In genomic region chr3:16670191-16670590, GRCh38 we compare ENCODE assay signal across 27 cellular contexts.
"Had no signal": no experiment of that assay in that cellular context is flagged by ENCODE, and none has a peak within 500 bp of the region (broad histone marks: within the 10 kb centered on the region; RNA-seq: fewer than 3 reads in every experiment).

No MANE protein-coding gene starts in this region.

- H3K4me3 ChIP-seq: adrenal gland, breast epithelium, SK-N-MC had no signal

- DNase-seq: activated CD4-positive, CD25-positive, alpha-beta regulatory T cell; activated CD8-positive, alpha-beta memory T cell treated with anti-CD3 and anti-CD28 coated beads, Interleukin-2, amount 50 U/mL, for 4 hours; activated CD8-positive, alpha-beta T cell treated with anti-CD3 and anti-CD28 coated beads for 36 hours; activated gamma-delta T cell treated with Interleukin-2 at 50 U/mL for 16 hours; activated naive CD4-positive, alpha-beta T cell treated with anti-CD3 and anti-CD28 coated beads, Interleukin-2, amount 10 ng/mL, durations not matched to agents 7 days and 5 days; activated naive CD8-positive, alpha-beta T cell treated with anti-CD3 and anti-CD28 coated beads, Interleukin-2, amount 10 ng/mL, durations not matched to agents 7 days and 5 days; activated T-cell treated with anti-CD3 and anti-CD28 coated beads, Interleukin-2, amount 50 U/mL, for 72 hours; adrenal gland; aorta; central memory CD4-positive, alpha-beta T cell; NCI-H1092; NCI-H1417; NCI-H1930; NCI-H345; NCI-H510A; NCI-H526 treated with DMSO at 0.1 percent for 48 hours; NCI-H82; OCI-M1; RPMI8226; T-cell; T-helper 2 cell; T1000 had no signal

- H3K4me3 Mint-ChIP-seq: activated CD8-positive, alpha-beta T cell treated with anti-CD3 and anti-CD28 coated beads for 36 hours; activated naive CD4-positive, alpha-beta T cell treated with anti-CD3 and anti-CD28 coated beads, Interleukin-2, amount 10 ng/mL, durations not matched to agents 7 days and 5 days; activated naive CD8-positive, alpha-beta T cell treated with anti-CD3 and anti-CD28 coated beads, Interleukin-2, amount 10 ng/mL, durations not matched to agents 7 days and 5 days; activated T-cell treated with anti-CD3 and anti-CD28 coated beads, Interleukin-2, amount 50 U/mL, for 72 hours; T-cell had no signal

- H3K4me1 ChIP-seq: adrenal gland, breast epithelium had no signal

- H3K27me3 Mint-ChIP-seq: activated naive CD8-positive, alpha-beta T cell treated with anti-CD3 and anti-CD28 coated beads, Interleukin-2, amount 10 ng/mL, durations not matched to agents 7 days and 5 days had no signal

- H3K36me3 Mint-ChIP-seq: activated naive CD4-positive, alpha-beta T cell treated with anti-CD3 and anti-CD28 coated beads, Interleukin-2, amount 10 ng/mL, durations not matched to agents 7 days and 5 days had no signal

- ATAC-seq: activated CD8-positive, alpha-beta T cell treated with anti-CD3 and anti-CD28 coated beads for 36 hours; activated T-cell treated with anti-CD3 and anti-CD28 coated beads, Interleukin-2, amount 50 U/mL, for 72 hours; Panc1; Right ventricle myocardium inferior; T-cell had no signal

- H3K36me3 ChIP-seq: adrenal gland, breast epithelium had no signal

- H3K9me3 Mint-ChIP-seq: activated CD8-positive, alpha-beta T cell treated with anti-CD3 and anti-CD28 coated beads for 36 hours; activated naive CD4-positive, alpha-beta T cell treated with anti-CD3 and anti-CD28 coated beads, Interleukin-2, amount 10 ng/mL, durations not matched to agents 7 days and 5 days; activated T-helper 2 cell treated with anti-CD3 and anti-CD28 coated beads, Interferon-gamma antibody, Interleukin-2, Interleukin-4, amounts not matched to agents 10 μg/mL and 5 μg/mL and 100 μg/mL, durations not matched to agents 14 hours and 24 hours and 36 hours; T-cell had no signal

- H3K27ac ChIP-seq: adrenal gland, breast epithelium, SK-N-MC had no signal

- H3K27me3 ChIP-seq: adrenal gland, breast epithelium had no signal

- H3K27ac Mint-ChIP-seq: activated CD8-positive, alpha-beta T cell treated with anti-CD3 and anti-CD28 coated beads for 36 hours; activated naive CD4-positive, alpha-beta T cell treated with anti-CD3 and anti-CD28 coated beads, Interleukin-2, amount 10 ng/mL, durations not matched to agents 7 days and 5 days; activated naive CD8-positive, alpha-beta T cell treated with anti-CD3 and anti-CD28 coated beads, Interleukin-2, amount 10 ng/mL, durations not matched to agents 7 days and 5 days; activated T-cell treated with anti-CD3 and anti-CD28 coated beads, Interleukin-2, amount 50 U/mL, for 72 hours; activated T-helper 2 cell treated with anti-CD3 and anti-CD28 coated beads, Interferon-gamma antibody, Interleukin-2, Interleukin-4, amounts not matched to agents 10 μg/mL and 5 μg/mL and 100 μg/mL, durations not matched to agents 14 hours and 24 hours and 36 hours; T-cell had no signal

- H3K4me1 Mint-ChIP-seq: activated naive CD4-positive, alpha-beta T cell treated with anti-CD3 and anti-CD28 coated beads, Interleukin-2, amount 10 ng/mL, durations not matched to agents 7 days and 5 days; activated naive CD8-positive, alpha-beta T cell treated with anti-CD3 and anti-CD28 coated beads, Interleukin-2, amount 10 ng/mL, durations not matched to agents 7 days and 5 days; T-cell had no signal
